17 cellular contexts compared by ENCODE assay signal in the genomic region with DNA sequence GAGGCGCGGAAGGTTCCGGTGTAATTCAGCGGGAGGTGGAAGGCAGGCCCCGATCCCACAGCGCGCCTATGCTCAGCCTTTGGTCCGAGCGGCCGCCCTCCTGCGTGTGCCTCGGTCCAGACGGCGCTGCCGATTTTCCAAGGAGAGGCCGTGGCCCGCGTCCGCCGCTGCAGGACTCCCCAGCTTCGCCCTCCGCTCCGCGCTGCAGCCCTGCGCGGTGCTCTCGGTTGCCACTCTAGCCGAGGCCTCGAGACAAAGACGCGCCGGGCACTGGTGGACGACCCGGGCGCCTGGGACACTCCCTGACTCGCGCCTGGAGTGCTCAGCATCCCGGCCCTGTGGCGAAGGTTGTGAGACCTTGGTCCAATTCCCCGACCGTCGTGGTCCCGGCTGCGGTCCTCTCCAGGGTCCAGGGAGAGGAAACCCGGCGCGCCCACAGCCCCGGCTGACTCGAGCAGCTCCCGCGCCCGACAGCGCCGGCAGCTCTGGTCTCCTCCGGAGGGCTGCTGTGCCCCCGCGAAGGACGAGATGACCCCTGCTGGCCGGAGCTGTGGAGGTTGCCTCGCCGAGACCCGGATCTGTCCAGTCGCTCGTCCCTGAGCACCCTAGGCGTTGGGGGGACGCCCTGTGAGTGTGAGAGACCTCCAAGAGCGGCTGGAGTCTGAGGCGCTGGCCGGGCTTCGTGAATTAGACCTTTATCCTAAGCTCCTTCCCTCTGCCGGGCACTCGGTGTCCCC. TPM values are rescaled to one million over a fixed set of nuclear protein-coding genes. Genes with fewer than 3 reads are reported as not detected.
DNase-seq lines count a peak whose midpoint lies in the region; ATAC-seq, FAIRE-seq and TF ChIP-seq lines count a peak whose summit lies in the region.
"Had no signal": no experiment of that assay in that cellular context is flagged by ENCODE, and none has a peak within 500 bp of the region (broad histone marks: within the 10 kb centered on the region; RNA-seq: fewer than 3 reads in every experiment).

No MANE protein-coding gene starts in this region.

- ATAC-seq in right cardiac atrium, result no peak
- ATAC-seq: activated CD8-positive, alpha-beta T cell treated with anti-CD3 and anti-CD28 coated beads for 36 hours; esophagus mucosa had no signal

- H3K9ac ChIP-seq in kidney (ENCODE audit: low read length in 2 of 2) (no peak overlapping the region), colonic mucosa (ENCODE audit: low read depth in 2 of 2, low read length in 2 of 2) (no peak overlapping the region)

- H3K36me3 Mint-ChIP-seq in activated CD4-positive, alpha-beta T cell treated with anti-CD3 and anti-CD28 coated beads, Interleukin-2, amount 10 ng/mL, durations not matched to agents 24 days and 14 days (ENCODE audit: low read depth), result no peaks in the 10 kb centered on the region

- intact Hi-C loops in cardiac septum (cut with DNase I), result no loop called here
- intact Hi-C loops in right cardiac atrium (cut with DNase I), result no loop called here
- intact Hi-C loops in kidney (cut with DNase I), result no loop called here
- intact Hi-C loops in colonic mucosa (cut with DNase I), result no loop called here
- intact Hi-C loops in activated CD4-positive, alpha-beta T cell treated with anti-CD3 and anti-CD28 coated beads, Interleukin-2, amount 10 ng/mL, durations not matched to agents 24 days and 14 days (cut with micrococcal nuclease), result no loop called here

- no peaks in the 10 kb centered on the region for H3K36me3 ChIP-seq in kidney (ENCODE audit: control insufficient read depth in 1 of 2, insufficient read depth in 2 of 2, low read length in 2 of 2)
- no peaks in the 10 kb centered on the region for H3K36me3 ChIP-seq in colonic mucosa
- H3K36me3 ChIP-seq: upper lobe of left lung had no signal

- peaks cover 2% of the 10 kb centered on the region for H3K27me3 ChIP-seq in right cardiac atrium (ENCODE audit: control insufficient read depth, insufficient read depth)
- peaks cover 97% of the 10 kb centered on the region for H3K27me3 ChIP-seq in colonic mucosa

- H3K27ac Mint-ChIP-seq in activated CD4-positive, alpha-beta T cell treated with anti-CD3 and anti-CD28 coated beads, Interleukin-2, amount 10 ng/mL, durations not matched to agents 24 days and 14 days, result no peak overlapping the region
- H3K27ac Mint-ChIP-seq: activated CD8-positive, alpha-beta T cell treated with anti-CD3 and anti-CD28 coated beads for 36 hours had no signal

- H3K27ac ChIP-seq in right cardiac atrium (ENCODE audit: low read length) (no peak overlapping the region), kidney (ENCODE audit: low read depth in 2 of 2, low read length in 2 of 2) (no peak overlapping the region), colonic mucosa (no peak overlapping the region)
- H3K27ac ChIP-seq: RWPE1, upper lobe of left lung had no signal

- TF ChIP-seq CTCF in kidney (IDR thresholded peaks at IDR 0.05; ENCODE audit: borderline replicate concordance, extremely low read depth, insufficient read depth), result no peak
- TF ChIP-seq CTCF in colonic mucosa (IDR thresholded peaks at IDR 0.05), result no peak

- H3K4me1 ChIP-seq in right cardiac atrium (ENCODE audit: control insufficient read depth, insufficient read depth, low read length) (no peaks in the 10 kb centered on the region), kidney (ENCODE audit: control insufficient read depth in 1 of 2, insufficient read depth in 1 of 2, low read depth in 1 of 2, low read length in 2 of 2) (no peaks in the 10 kb centered on the region), colonic mucosa (no peaks in the 10 kb centered on the region)

- H3K9me3 ChIP-seq in right cardiac atrium (ENCODE audit: control insufficient read depth, low read length) (no peaks in the 10 kb centered on the region), kidney (ENCODE audit: control insufficient read depth in 1 of 2, low read length in 2 of 2) (no peaks in the 10 kb centered on the region), colonic mucosa (no peaks in the 10 kb centered on the region)
- H3K9me3 ChIP-seq: Caco-2, upper lobe of left lung had no signal

- H3K4me3 Mint-ChIP-seq in activated CD4-positive, alpha-beta T cell treated with anti-CD3 and anti-CD28 coated beads, Interleukin-2, amount 10 ng/mL, durations not matched to agents 24 days and 14 days, result no peak overlapping the region
- H3K4me3 Mint-ChIP-seq: activated CD8-positive, alpha-beta T cell treated with anti-CD3 and anti-CD28 coated beads for 36 hours had no signal

- 2% methylated on average over 72 of the region's 72 CpGs for WGBS in right cardiac atrium

- peaks cover 88% of the 10 kb centered on the region for H3K27me3 Mint-ChIP-seq in activated CD4-positive, alpha-beta T cell treated with anti-CD3 and anti-CD28 coated beads, Interleukin-2, amount 10 ng/mL, durations not matched to agents 24 days and 14 days

- peaks cover 7% of the 10 kb centered on the region for H3K4me1 Mint-ChIP-seq in activated CD4-positive, alpha-beta T cell treated with anti-CD3 and anti-CD28 coated beads, Interleukin-2, amount 10 ng/mL, durations not matched to agents 24 days and 14 days

- DNase-seq in cardiac septum (ENCODE audit: low spot score) (peak; percentile 69), right cardiac atrium (no peak), kidney (peak; percentile 68), colonic mucosa (no peak)
- DNase-seq in stimulated activated CD4-positive, alpha-beta T cell treated with anti-CD3 and anti-CD28 coated beads, Interleukin-12 subunit alpha, Interleukin-12 subunit beta, amount 100 ng/mL, for 4 hours, result no peak
- DNase-seq in activated CD4-positive, alpha-beta T cell treated with anti-CD3 and anti-CD28 coated beads, Interleukin-2, amount 10 ng/mL, durations not matched to agents 24 days and 14 days, result no peak
- DNase-seq: activated CD8-positive, alpha-beta T cell treated with anti-CD3 and anti-CD28 coated beads for 36 hours; activated effector memory CD4-positive, alpha-beta T cell treated with anti-CD3 and anti-CD28 coated beads, Interleukin-2, amount 50 U/mL, for 16 hours; Caco-2; caudate nucleus; NCI-H1436; NCI-H510A; nucleus accumbens had no signal

- no peak overlapping the region for H3K4me3 ChIP-seq in right cardiac atrium (ENCODE audit: low read length)
- H3K4me3 ChIP-seq in kidney (ENCODE audit: low read length in 2 of 2), result no peak overlapping the region
- H3K4me3 ChIP-seq in colonic mucosa, result no peak overlapping the region
- H3K4me3 ChIP-seq: lung, upper lobe of left lung had no signal

- no peak for FAIRE-seq in kidney (lab: Jason Lieb, UNC)

- peaks cover 9% of the 10 kb centered on the region for H3K9me3 Mint-ChIP-seq in activated CD4-positive, alpha-beta T cell treated with anti-CD3 and anti-CD28 coated beads, Interleukin-2, amount 10 ng/mL, durations not matched to agents 24 days and 14 days
- H3K9me3 Mint-ChIP-seq: activated CD8-positive, alpha-beta T cell treated with anti-CD3 and anti-CD28 coated beads for 36 hours had no signal

RNA-seq across cellular contexts. Expression of a gene that starts 6.5 kb away (rescaled TPM):
- total RNA-seq in cardiac septum (not detected), right cardiac atrium (not detected), kidney (not detected), colonic mucosa (not detected)
- polyA plus RNA-seq in right cardiac atrium (not detected), kidney (ENCODE audit: insufficient read depth, low read depth, low replicate concordance) (not detected)
- not detected in 2 replicates for total RNA-seq in activated CD4-positive, alpha-beta T cell treated with anti-CD3 and anti-CD28 coated beads, Interleukin-2, amount 10 ng/mL, durations not matched to agents 24 days and 14 days
- total RNA-seq: activated CD8-positive, alpha-beta T cell treated with anti-CD3 and anti-CD28 coated beads for 36 hours; esophagus mucosa; lung; upper lobe of left lung had no signal
- polyA plus RNA-seq: lung had no signal

RNA-seq across cellular contexts. Expression of a gene that starts 11.7 kb away (rescaled TPM):
- total RNA-seq in cardiac septum, result not detected
- total RNA-seq in right cardiac atrium, result not detected
- polyA plus RNA-seq in right cardiac atrium, result not detected
- total RNA-seq in kidney, result 1.4 TPM
- 0.75 TPM for polyA plus RNA-seq in kidney (ENCODE audit: insufficient read depth, low read depth, low replicate concordance)
- total RNA-seq in colonic mucosa, result not detected
- not detected in 2 replicates for total RNA-seq in activated CD4-positive, alpha-beta T cell treated with anti-CD3 and anti-CD28 coated beads, Interleukin-2, amount 10 ng/mL, durations not matched to agents 24 days and 14 days
- total RNA-seq: activated CD8-positive, alpha-beta T cell treated with anti-CD3 and anti-CD28 coated beads for 36 hours; lung; upper lobe of left lung had no signal
- polyA plus RNA-seq: lung had no signal

RNA-seq across cellular contexts. Expression of a gene that starts 13.6 kb away (rescaled TPM):
- total RNA-seq in cardiac septum, result not detected
- not detected for total RNA-seq in right cardiac atrium
- polyA plus RNA-seq in right cardiac atrium, result not detected
- total RNA-seq in kidney, result 0.76 TPM
- polyA plus RNA-seq in kidney (ENCODE audit: insufficient read depth, low read depth, low replicate concordance), result 0.52 TPM
- not detected for total RNA-seq in colonic mucosa
- not detected in 2 replicates for total RNA-seq in activated CD4-positive, alpha-beta T cell treated with anti-CD3 and anti-CD28 coated beads, Interleukin-2, amount 10 ng/mL, durations not matched to agents 24 days and 14 days
- total RNA-seq: activated CD8-positive, alpha-beta T cell treated with anti-CD3 and anti-CD28 coated beads for 36 hours; esophagus mucosa; upper lobe of left lung had no signal
- polyA plus RNA-seq: lung had no signal

RNA-seq across cellular contexts. Expression of a gene that starts 22.6 kb away (rescaled TPM):
- total RNA-seq in cardiac septum (not detected), right cardiac atrium (not detected), kidney (not detected), colonic mucosa (not detected)
- polyA plus RNA-seq in right cardiac atrium (not detected), kidney (ENCODE audit: insufficient read depth, low read depth, low replicate concordance) (not detected)
- not detected in 2 replicates for total RNA-seq in activated CD4-positive, alpha-beta T cell treated with anti-CD3 and anti-CD28 coated beads, Interleukin-2, amount 10 ng/mL, durations not matched to agents 24 days and 14 days
- total RNA-seq: activated CD8-positive, alpha-beta T cell treated with anti-CD3 and anti-CD28 coated beads for 36 hours; lung; upper lobe of left lung had no signal
- polyA plus RNA-seq: lung had no signal

RNA-seq across cellular contexts. Expression of a gene that starts 23.8 kb away (rescaled TPM):
- not detected for total RNA-seq in cardiac septum
- total RNA-seq in right cardiac atrium, result not detected
- polyA plus RNA-seq in right cardiac atrium, result not detected
- total RNA-seq in kidney, result 50.7 TPM
- polyA plus RNA-seq in kidney (ENCODE audit: insufficient read depth, low read depth, low replicate concordance), result 49.7 TPM
- not detected for total RNA-seq in colonic mucosa
- not detected in 2 replicates for total RNA-seq in activated CD4-positive, alpha-beta T cell treated with anti-CD3 and anti-CD28 coated beads, Interleukin-2, amount 10 ng/mL, durations not matched to agents 24 days and 14 days
- total RNA-seq: activated CD8-positive, alpha-beta T cell treated with anti-CD3 and anti-CD28 coated beads for 36 hours; upper lobe of left lung had no signal
- polyA plus RNA-seq: lung had no signal

Comparison
In these comparisons a context has a peak if more than half of its experiments do, and no peak if none do; other contexts are left out.
1. DNase-seq: peak in cardiac septum (single experiment) and kidney (single experiment); none in right cardiac atrium (0 of 3), stimulated activated CD4-positive, alpha-beta T cell treated with anti-CD3 and anti-CD28 coated beads, Interleukin-12 subunit alpha, Interleukin-12 subunit beta, amount 100 ng/mL, for 4 hours (single experiment), colonic mucosa (single experiment) and activated CD4-positive, alpha-beta T cell treated with anti-CD3 and anti-CD28 coated beads, Interleukin-2, amount 10 ng/mL, durations not matched to agents 24 days and 14 days (single experiment).